8 cellular contexts compared by ENCODE assay signal in genomic region chr4:150828159-150828558, GRCh38.
A peak's percentile ranks its signal among the peaks of the same experiment; 100 is the strongest.
DNase-seq lines count a peak whose midpoint lies in the region; ATAC-seq and TF ChIP-seq lines count a peak whose summit lies in the region.

No MANE protein-coding gene starts in this region.

- no peak overlapping the region for H3K9ac ChIP-seq in neural progenitor cell

- DNase-seq in stimulated activated naive CD4-positive, alpha-beta T cell treated with Interleukin-2 at 50 U/mL for 16 hours (lab: John Stamatoyannopoulos, UW), result peak; percentile 48
- DNase-seq in stimulated activated naive CD4-positive, alpha-beta T cell (lab: John Stamatoyannopoulos, UW), result no peak
- DNase-seq in activated T-cell treated with anti-CD3 and anti-CD28 coated beads, Interleukin-2, amount 50 U/mL, for 4 hours, result peak; percentile 18
- peak; percentile 6 to 20 for DNase-seq in stimulated activated CD8-positive, alpha-beta memory T cell treated with anti-CD3 and anti-CD28 coated beads, Interleukin-15, amount 100 ng/mL, for 4 hours (ENCODE audit: low read depth in 2 of 2)
- DNase-seq in neural progenitor cell (ENCODE audit: low spot score) (no peak), posterior vena cava (ENCODE audit: low spot score) (no peak)

- H3K27me3 ChIP-seq in neural progenitor cell, result no peaks in the 10 kb centered on the region

- TF ChIP-seq CTCF in neural progenitor cell (IDR thresholded peaks at IDR 0.05), result no peak

- H3K9me3 ChIP-seq in neural progenitor cell (ENCODE audit: low read depth), result no peaks in the 10 kb centered on the region

- no peak overlapping the region for H3K4me2 ChIP-seq in neural progenitor cell

- intact Hi-C loops in posterior vena cava (cut with DNase I), result no loop called here

- no peak overlapping the region for H3K27ac ChIP-seq in neural progenitor cell

- no peak overlapping the region for H3K27ac Mint-ChIP-seq in neural progenitor cell

- peaks cover 37% of the 10 kb centered on the region for H3K4me1 Mint-ChIP-seq in activated T-cell treated with anti-CD3 and anti-CD28 coated beads, Interleukin-2, amount 50 U/mL, for 4 hours (ENCODE audit: low read depth)
- H3K4me1 Mint-ChIP-seq in neural progenitor cell, result no peaks in the 10 kb centered on the region

- no peaks in the 10 kb centered on the region for H3F3A ChIP-seq in neural progenitor cell (ENCODE audit: low read depth)

- peaks cover 52% of the 10 kb centered on the region for H3K36me3 Mint-ChIP-seq in activated T-cell treated with anti-CD3 and anti-CD28 coated beads, Interleukin-2, amount 50 U/mL, for 4 hours (ENCODE audit: insufficient read depth)
- H3K36me3 Mint-ChIP-seq in neural progenitor cell, result peaks cover 31% of the 10 kb centered on the region

- H4K20me1 ChIP-seq in neural progenitor cell (ENCODE audit: low read depth), result no peaks in the 10 kb centered on the region

- peak overlapping the region; percentile 44 for H3K4me3 Mint-ChIP-seq in activated T-cell treated with anti-CD3 and anti-CD28 coated beads, Interleukin-2, amount 50 U/mL, for 4 hours
- H3K4me3 Mint-ChIP-seq in neural progenitor cell, result no peak overlapping the region

- H3K27me3 Mint-ChIP-seq in activated T-cell treated with anti-CD3 and anti-CD28 coated beads, Interleukin-2, amount 50 U/mL, for 4 hours (ENCODE audit: low read depth), result no peaks in the 10 kb centered on the region
- H3K27me3 Mint-ChIP-seq in neural progenitor cell (ENCODE audit: insufficient read depth, low read depth), result no peaks in the 10 kb centered on the region

- no peaks in the 10 kb centered on the region for H3K4me1 ChIP-seq in neural progenitor cell

- no peaks in the 10 kb centered on the region for H3K79me2 ChIP-seq in neural progenitor cell (ENCODE audit: low read depth)

- H2AFZ ChIP-seq in neural progenitor cell (replicated peaks), result no peak overlapping the region

- ATAC-seq in HG03469 (IDR thresholded peaks at IDR 0.05; ENCODE audit: unreplicated experiment) (peak; percentile 95), HG02610 (IDR thresholded peaks at IDR 0.05; ENCODE audit: unreplicated experiment) (no peak)
- peak; percentile 85 to 95 for ATAC-seq in activated T-cell treated with anti-CD3 and anti-CD28 coated beads, Interleukin-2, amount 50 U/mL, for 4 hours

- H3K9me3 Mint-ChIP-seq in activated T-cell treated with anti-CD3 and anti-CD28 coated beads, Interleukin-2, amount 50 U/mL, for 4 hours, result no peaks in the 10 kb centered on the region
- no peaks in the 10 kb centered on the region for H3K9me3 Mint-ChIP-seq in neural progenitor cell

- H3K36me3 ChIP-seq in neural progenitor cell, result no peaks in the 10 kb centered on the region

- H3K4me3 ChIP-seq in neural progenitor cell, result no peak overlapping the region

Comparison
In these comparisons a context has a peak if more than half of its experiments do, and no peak if none do; other contexts are left out.
1. DNase-seq: peak in stimulated activated naive CD4-positive, alpha-beta T cell treated with Interleukin-2 at 50 U/mL for 16 hours (single experiment), activated T-cell treated with anti-CD3 and anti-CD28 coated beads, Interleukin-2, amount 50 U/mL, for 4 hours (single experiment) and stimulated activated CD8-positive, alpha-beta memory T cell treated with anti-CD3 and anti-CD28 coated beads, Interleukin-15, amount 100 ng/mL, for 4 hours (2 of 2); none in stimulated activated naive CD4-positive, alpha-beta T cell (0 of 6), neural progenitor cell (single experiment) and posterior vena cava (single experiment).